In the genomic region with DNA sequence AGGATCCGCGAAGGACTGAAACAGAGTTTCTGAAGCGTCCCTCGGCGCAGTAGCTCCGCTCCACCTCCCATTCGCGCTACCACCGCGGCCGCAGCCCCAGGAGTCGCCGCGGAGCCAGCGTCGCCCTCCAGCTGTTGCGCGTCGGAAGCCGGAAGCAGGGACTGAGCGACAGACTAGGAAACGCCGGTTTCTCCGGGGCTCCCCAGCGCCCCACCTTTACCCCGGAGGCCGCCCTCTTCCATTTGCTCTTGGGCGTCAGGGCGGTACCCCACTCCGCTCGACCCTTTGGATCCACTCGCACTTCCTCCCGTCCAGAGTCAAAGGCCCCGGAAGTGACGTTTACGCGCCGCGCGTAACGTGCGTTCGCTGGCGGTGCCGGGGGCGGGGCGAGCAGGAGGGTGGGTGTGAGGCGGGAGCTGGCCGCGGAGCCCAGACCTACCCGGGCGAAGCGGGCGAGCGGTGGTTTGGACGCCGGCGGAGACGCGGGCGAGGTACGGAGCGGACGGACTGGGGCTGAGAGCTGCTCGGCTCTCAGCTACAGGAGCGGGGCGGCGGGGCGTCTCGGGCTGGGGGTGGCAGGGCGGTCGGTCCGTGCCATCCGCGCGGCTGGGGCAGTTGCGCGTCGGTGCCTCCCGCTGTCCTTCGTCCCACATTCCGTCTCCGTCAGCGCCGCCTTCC, we compare ENCODE assay signal across 8 cellular contexts. TPM values are rescaled to one million over a fixed set of nuclear protein-coding genes. Genes with fewer than 3 reads are reported as not detected.
A peak's percentile ranks its signal among the peaks of the same experiment; 100 is the strongest.
DNase-seq lines count a peak whose midpoint lies in the region; ATAC-seq and TF ChIP-seq lines count a peak whose summit lies in the region.

A gene (plus strand): TSS at position 432 of the 678 bp plus-strand sequence. CDS start 31,167 bp downstream, outside the sequence.

- H2AK5ac ChIP-seq in trophoblast cell (ENCODE audit: low read length), result peak within 1 kb of the TSS; percentile 89

- H3K4me3 ChIP-seq in trophoblast cell (ENCODE audit: low read depth, low read length) (peak within 1 kb of the TSS; percentile 100), tibial nerve (peak within 1 kb of the TSS; percentile 73 to 89 (median 82))

- peak within 1 kb of the TSS; percentile 99 for H4K8ac ChIP-seq in trophoblast cell (ENCODE audit: low read depth, low read length)

- H3K4ac ChIP-seq in trophoblast cell (ENCODE audit: low read depth, low read length), result peak within 1 kb of the TSS; percentile 73

- peak; percentile 74 to 91 for TF ChIP-seq POLR2A in tibial nerve (IDR thresholded peaks at IDR 0.05)

- in situ Hi-C loops in GM13977 (cut with MboI; ENCODE audit: low pct_unique_long_range_greater_than_20kb, low sequenced_read_pairs, unreplicated experiment), result no loop called here

- peak within 1 kb of the TSS; percentile 100 for H3K9ac ChIP-seq in trophoblast cell (ENCODE audit: low read length)

- DNase-seq in GM13977 (ENCODE audit: low spot score) (peak; percentile 96), NCI-H146 (lab: John Stamatoyannopoulos, UW) (peak; percentile 95), T-cell (peak; percentile 93 to 98 (median 96)), cardiac septum (ENCODE audit: low spot score) (peak; percentile 99), trophoblast cell (peak; percentile 94 to 98), tibial nerve (ENCODE audit: low spot score in 2 of 2) (peak; percentile 97)

- TF ChIP-seq EP300 in tibial nerve (IDR thresholded peaks at IDR 0.05), result peak; percentile 84 to 98

- peaks cover 14% of the 10 kb centered on the region for H3K79me2 ChIP-seq in trophoblast cell (ENCODE audit: control insufficient read depth, insufficient read depth, low read length, poor library complexity)

- H3K36me3 ChIP-seq in trophoblast cell (ENCODE audit: control insufficient read depth in 1 of 2, insufficient read depth in 2 of 2, low read length in 2 of 2), result peaks cover 0 to 1% of the 10 kb centered on the region in 2 experiments
- H3K36me3 ChIP-seq in tibial nerve, result peaks cover 0 to 23% (median 0%) of the 10 kb centered on the region in 3 donors

- H3K4me1 Mint-ChIP-seq in T-cell, result peaks cover 32 to 60% (median 56%) of the 10 kb centered on the region in 3 donors

- H4K12ac ChIP-seq in trophoblast cell (ENCODE audit: low read depth, low read length), result peak within 1 kb of the TSS; percentile 91

- TF ChIP-seq CTCF in GM13977 (IDR thresholded peaks at IDR 0.05; ENCODE audit: extremely low read depth, insufficient read depth, missing control alignments) (no peak), tibial nerve (IDR thresholded peaks at IDR 0.05) (peak in 2 of 5 experiments; percentile 6 to 31)

- peak within 1 kb of the TSS; percentile 75 for H3K4me2 ChIP-seq in trophoblast cell (ENCODE audit: low read length)

- WGBS in adipose tissue, 3 donors, result 0 to 1% (median 0%) methylated on average over 75 to 85 of the region's 85 CpGs
- no CpG with 5 or more reads among the region's 85 CpGs for WGBS in trophoblast cell (ENCODE audit: extremely low coverage, insufficient coverage, insufficient read length)
- 0% methylated on average over 64 to 70 of the region's 85 CpGs for WGBS in tibial nerve, 2 donors

- H3K4me3 Mint-ChIP-seq in T-cell, result peak within 1 kb of the TSS; percentile 93 to 98 (median 95)

- H3K27ac ChIP-seq in adipose tissue (ENCODE audit: low read depth, low read length), result peak within 1 kb of the TSS; percentile 96
- peak within 1 kb of the TSS; percentile 90 for H3K27ac ChIP-seq in trophoblast cell (ENCODE audit: low read depth, low read length)
- peak within 1 kb of the TSS; percentile 88 to 98 (median 93) for H3K27ac ChIP-seq in tibial nerve

- peak within 1 kb of the TSS; percentile 90 for H3K18ac ChIP-seq in trophoblast cell (ENCODE audit: low read length)

- peak within 1 kb of the TSS; percentile 88 to 95 for H3K27ac Mint-ChIP-seq in T-cell

- peak within 1 kb of the TSS; percentile 78 for H2AFZ ChIP-seq in trophoblast cell (ENCODE audit: insufficient read depth, low read length, poor library complexity)

- H3K4me1 ChIP-seq in trophoblast cell (ENCODE audit: control insufficient read depth in 1 of 2, insufficient read depth in 2 of 2, low read length in 2 of 2), result peaks cover 3 to 6% of the 10 kb centered on the region in 2 experiments
- H3K4me1 ChIP-seq in tibial nerve, result peaks cover 0 to 42% (median 8%) of the 10 kb centered on the region in 4 donors

- CTCF ChIA-PET in T-cell (lab: Charles Lee), result no interaction called here

- H3K14ac ChIP-seq in trophoblast cell (ENCODE audit: low read length), result peak within 1 kb of the TSS; percentile 94

- peaks cover 0 to 10% (median 10%) of the 10 kb centered on the region in 3 donors for H3K9me3 Mint-ChIP-seq in T-cell

- H3K9me3 ChIP-seq in trophoblast cell (ENCODE audit: insufficient read depth, low read depth, low read length) (no peaks in the 10 kb centered on the region), tibial nerve (peaks cover 0 to 12% (median 3%) of the 10 kb centered on the region in 4 donors)

- no peak within 1 kb of the TSS for H2BK12ac ChIP-seq in trophoblast cell (ENCODE audit: low read length)

- intact Hi-C loops in cardiac septum (cut with DNase I), result loop anchor here (5.0 to 10.0 kb wide), 3 partner anchors 58 to 254 kb away; a partner anchor contains a TSS

- no peaks in the 10 kb centered on the region for H3K27me3 ChIP-seq in trophoblast cell (ENCODE audit: insufficient read depth, low read length)
- H3K27me3 ChIP-seq in tibial nerve, result no peaks in the 10 kb centered on the region

- peaks cover 11% of the 10 kb centered on the region for H3K36me3 Mint-ChIP-seq in T-cell

- H3K79me1 ChIP-seq in trophoblast cell (ENCODE audit: low read length), result peaks cover 10% of the 10 kb centered on the region

- peak within 1 kb of the TSS; percentile 93 for H4K91ac ChIP-seq in trophoblast cell (ENCODE audit: low read depth, low read length)

- POLR2A ChIA-PET in T-cell (lab: Charles Lee), result interaction anchor here (0.5 to 1.9 kb wide), 7 partner anchors 59 to 255 kb away, joined by 3 to 8 read pairs (median 4); a partner anchor contains a TSS

- peak within 1 kb of the TSS; percentile 81 for H2BK120ac ChIP-seq in trophoblast cell (ENCODE audit: insufficient read depth, low read length, poor library complexity)

- no peaks in the 10 kb centered on the region for H3K27me3 Mint-ChIP-seq in T-cell

- no peak within 1 kb of the TSS for H3K23ac ChIP-seq in trophoblast cell (ENCODE audit: low read length)

- peak within 1 kb of the TSS; percentile 67 for H2BK5ac ChIP-seq in trophoblast cell (ENCODE audit: low read depth, low read length, poor library complexity)

- peak; percentile 82 for ATAC-seq in HG02870 (IDR thresholded peaks at IDR 0.05; ENCODE audit: unreplicated experiment)
- ATAC-seq in T-cell (replicated peaks in 1 of 4), result peak; percentile 90 to 95 (median 92)

RNA-seq across cellular contexts. Expression of the gene that starts here (rescaled TPM):
- total RNA-seq in T-cell (10 to 100 TPM; 18.2 to 22.6 (median 20.9) TPM), cardiac septum (19.1 TPM), tibial nerve (10 to 100 TPM; 31.0 to 35.6 (median 34.5) TPM)
- 10 to 100 TPM in 2 of 3 donors, 1 to 10 TPM in 1; 9.5 to 26.2 (median 14.1) TPM for polyA plus RNA-seq in adipose tissue
- polyA plus RNA-seq in trophoblast cell (2013), result 20.3 and 20.9 TPM in 2 replicates

Comparison
In these comparisons a context has a peak if more than half of its experiments do, and no peak if none do; other contexts are left out.
1. Peak in every context shown above with its lines: DNase-seq, ATAC-seq, H3K4me3 ChIP-seq and H3K27ac ChIP-seq.